ENCODE assay signal across 10 cellular contexts in genomic region chr6:3194535-3195376, GRCh38. TPM values are rescaled to one million over a fixed set of nuclear protein-coding genes. Genes with fewer than 3 reads are reported as not detected.
DNase-seq lines count a peak whose midpoint lies in the region; ATAC-seq and TF ChIP-seq lines count a peak whose summit lies in the region.
"Had no signal": no experiment of that assay in that cellular context is flagged by ENCODE, and none has a peak within 500 bp of the region (broad histone marks: within the 10 kb centered on the region; RNA-seq: fewer than 3 reads in every experiment).

No MANE protein-coding gene starts in this region.

- H3K36me3 ChIP-seq in endodermal cell (ENCODE audit: control insufficient read depth, insufficient read depth, low read length), result no peaks in the 10 kb centered on the region
- H3K36me3 ChIP-seq: adrenal gland had no signal

- H3K4me1 Mint-ChIP-seq in endodermal cell, result peaks cover 8% of the 10 kb centered on the region
- H3K4me1 Mint-ChIP-seq: mesothelial cell of epicardium had no signal

- H3K27ac ChIP-seq in endodermal cell (ENCODE audit: low read depth, low read length), result peak overlapping the region; percentile 99

- H3K27ac Mint-ChIP-seq in endodermal cell, result no peak overlapping the region
- H3K27ac Mint-ChIP-seq: mesothelial cell of epicardium; T-helper 1 cell treated with Interleukin-12 subunit alpha and Interleukin-12 subunit beta and Interleukin-4 antibody, amounts not matched to agents 30 μg/mL and 1 μg/mL, for 36 hours had no signal

- no peak overlapping the region for H3K4me3 Mint-ChIP-seq in endodermal cell
- H3K4me3 Mint-ChIP-seq: mesothelial cell of epicardium; T-helper 1 cell treated with Interleukin-12 subunit alpha and Interleukin-12 subunit beta and Interleukin-4 antibody, amounts not matched to agents 30 μg/mL and 1 μg/mL, for 36 hours had no signal

- peaks cover 2% of the 10 kb centered on the region for H3K36me3 Mint-ChIP-seq in endodermal cell (ENCODE audit: low read depth)
- H3K36me3 Mint-ChIP-seq: mesothelial cell of epicardium had no signal

- TF ChIP-seq CTCF in GM20000 (IDR thresholded peaks at IDR 0.05; ENCODE audit: extremely low read depth, missing control alignments) (no peak), endodermal cell (conservative IDR thresholded peaks at IDR 0.05) (no peak)

- WGBS in endodermal cell (ENCODE audit: insufficient coverage in 1 of 2, insufficient read length in 1 of 2), 2 experiments, result 38 to 47% methylated on average over 12 to 18 of the region's 18 CpGs

- H3K9me3 Mint-ChIP-seq in endodermal cell, result peaks cover 16% of the 10 kb centered on the region
- H3K9me3 Mint-ChIP-seq: T-helper 1 cell treated with Interleukin-12 subunit alpha and Interleukin-12 subunit beta and Interleukin-4 antibody, amounts not matched to agents 30 μg/mL and 1 μg/mL, for 36 hours had no signal

- H3K27me3 Mint-ChIP-seq in endodermal cell (ENCODE audit: insufficient read depth), result no peaks in the 10 kb centered on the region

- H3K9me3 ChIP-seq in endodermal cell (ENCODE audit: control insufficient read depth, low read length), result peaks cover 10% of the 10 kb centered on the region
- H3K9me3 ChIP-seq: adrenal gland had no signal

- DNase-seq in GM20000 (ENCODE audit: low spot score) (peak; percentile 42), NCI-H748 treated with DMSO at 0.1 percent for 48 hours (lab: John Stamatoyannopoulos, UW) (peak; percentile 89), endodermal cell (peak; percentile 84), occipital lobe (lab: John Stamatoyannopoulos, UW) (peak; percentile 77), GDM1 (lab: John Stamatoyannopoulos, UW) (no peak)
- no peak for DNase-seq in effector CD8-positive, alpha-beta T cell (lab: John Stamatoyannopoulos, UW)

- peaks cover 4% of the 10 kb centered on the region for H3K4me1 ChIP-seq in endodermal cell (ENCODE audit: control insufficient read depth, insufficient read depth, low read length)
- H3K4me1 ChIP-seq: adrenal gland had no signal

- no peaks in the 10 kb centered on the region for H3K27me3 ChIP-seq in endodermal cell (ENCODE audit: control insufficient read depth, insufficient read depth, low read length, poor library complexity, severe bottlenecking)
- H3K27me3 ChIP-seq: adrenal gland had no signal

- no peak overlapping the region for H3K9ac ChIP-seq in endodermal cell (ENCODE audit: extremely low read depth, low read length, poor library complexity, severe bottlenecking)

- H3K4me3 ChIP-seq in endodermal cell (ENCODE audit: low read length), result peak overlapping the region; percentile 65
- H3K4me3 ChIP-seq: adrenal gland had no signal

- ATAC-seq in HG02938 (IDR thresholded peaks at IDR 0.05; ENCODE audit: unreplicated experiment), result no peak

RNA-seq across cellular contexts. Expression of gene TUBB2B, which starts 32.7 kb away (rescaled TPM):
- total RNA-seq in endodermal cell (100 to 1,000 TPM; 253 to 304 TPM), occipital lobe (4,324 TPM)
- 836 TPM for polyA plus RNA-seq in endodermal cell (2013, experiment 1 of 2)
- polyA plus RNA-seq in endodermal cell (2013, experiment 2 of 2), result 726 TPM

RNA-seq across cellular contexts. Expression of gene TUBB2A, which starts 37.4 kb away (rescaled TPM):
- total RNA-seq in endodermal cell (100 to 1,000 TPM; 262 to 297 TPM), occipital lobe (1,207 TPM)
- 327 TPM for polyA plus RNA-seq in endodermal cell (2013, experiment 1 of 2)
- 301 TPM for polyA plus RNA-seq in endodermal cell (2013, experiment 2 of 2)

Comparison
In these comparisons a context has a peak if more than half of its experiments do, and no peak if none do; other contexts are left out.
1. DNase-seq: peak in GM20000 (single experiment), NCI-H748 treated with DMSO at 0.1 percent for 48 hours (single experiment), endodermal cell (single experiment) and occipital lobe (single experiment); none in GDM1 (single experiment) and effector CD8-positive, alpha-beta T cell (single experiment).
2. RNA of gene TUBB2B, which starts 32.7 kb away (total RNA-seq): 4,324 TPM in occipital lobe (single experiment); 253 to 304 TPM in endodermal cell; every median in the first group is over 10 times any median in the second.